ENCODE assay signal across 8 cellular contexts in genomic region chr19:10195199-10195519, GRCh38. TPM values are rescaled to one million over a fixed set of nuclear protein-coding genes. Genes with fewer than 3 reads are reported as not detected.
DNase-seq lines count a peak whose midpoint lies in the region; ATAC-seq and TF ChIP-seq lines count a peak whose summit lies in the region.

No MANE protein-coding gene starts in this region.

- TF ChIP-seq CTCF in Calu3 (IDR thresholded peaks at IDR 0.05; ENCODE audit: unreplicated experiment) (no peak), chondrocyte (IDR thresholded peaks at IDR 0.05) (no peak), neural crest cell (conservative IDR thresholded peaks at IDR 0.05) (no peak)

- H3K9me3 Mint-ChIP-seq in Calu3 (ENCODE audit: low read depth, unreplicated experiment) (no peaks in the 10 kb centered on the region), chondrocyte (ENCODE audit: low read depth) (no peaks in the 10 kb centered on the region), neural crest cell (no peaks in the 10 kb centered on the region)

- intact Hi-C loops in Calu3 (cut with micrococcal nuclease; ENCODE audit: unreplicated experiment): no loop called here

- ATAC-seq in HG03571 (IDR thresholded peaks at IDR 0.05; ENCODE audit: unreplicated experiment) (peak; percentile 9), HG03025 (IDR thresholded peaks at IDR 0.05; ENCODE audit: low FRiP score, unreplicated experiment) (no peak)

- H3K4me1 Mint-ChIP-seq in Calu3 (ENCODE audit: low read depth, unreplicated experiment): no peaks in the 10 kb centered on the region
- H3K4me1 Mint-ChIP-seq in chondrocyte (ENCODE audit: low read depth): peaks cover 19% of the 10 kb centered on the region
- peaks cover 14% of the 10 kb centered on the region for H3K4me1 Mint-ChIP-seq in neural crest cell

- CTCF ChIA-PET in Calu3 (lab: Charles Lee): interaction anchor here (0.6 to 1.2 kb wide), 3 partner anchors 11 to 249 kb away, joined by 3 to 6 read pairs (median 5); no protein-coding TSS in a partner anchor

- H3K36me3 Mint-ChIP-seq in Calu3 (ENCODE audit: insufficient read depth, unreplicated experiment): peaks cover 21% of the 10 kb centered on the region
- H3K36me3 Mint-ChIP-seq in chondrocyte (ENCODE audit: low read depth): no peaks in the 10 kb centered on the region
- H3K36me3 Mint-ChIP-seq in neural crest cell (ENCODE audit: low read depth): no peaks in the 10 kb centered on the region

- no peak overlapping the region for H3K27ac Mint-ChIP-seq in Calu3 (ENCODE audit: unreplicated experiment)
- H3K27ac Mint-ChIP-seq in chondrocyte (ENCODE audit: unreplicated experiment): peak overlapping the region; percentile 66
- peak overlapping the region; percentile 94 for H3K27ac Mint-ChIP-seq in neural crest cell (ENCODE audit: unreplicated experiment)

- BruUV-seq in Calu3 (replicated peaks; lab: Mats Ljungman, UMichigan): no TSS peak

- H3K27me3 Mint-ChIP-seq in Calu3 (ENCODE audit: unreplicated experiment): no peaks in the 10 kb centered on the region
- no peaks in the 10 kb centered on the region for H3K27me3 Mint-ChIP-seq in chondrocyte (ENCODE audit: low read depth)
- no peaks in the 10 kb centered on the region for H3K27me3 Mint-ChIP-seq in neural crest cell (ENCODE audit: low read depth)

- H3K4me3 Mint-ChIP-seq in Calu3 (ENCODE audit: low read depth, unreplicated experiment) (peak overlapping the region; percentile 86), chondrocyte (ENCODE audit: unreplicated experiment) (peak overlapping the region; percentile 83), neural crest cell (peak overlapping the region; percentile 94)

- DNase-seq in Calu3 (no peak), chondrocyte (ENCODE audit: low spot score) (no peak), neural crest cell (ENCODE audit: low read depth, low spot score) (no peak), foreskin melanocyte (no peak), activated gamma-delta T cell (lab: John Stamatoyannopoulos, UW) (no peak), D341Med (ENCODE audit: low spot score) (no peak)

RNA-seq across cellular contexts. Expression of gene DNMT1, which starts 0.4 kb away (rescaled TPM):
- total RNA-seq in Calu3 (2022) (133 and 139 TPM in 2 replicates), chondrocyte (46.1 to 90.2 TPM (median 47.8 TPM) in 3 replicates), neural crest cell (288 and 333 TPM in 2 replicates)

RNA-seq across cellular contexts. Expression of gene S1PR2, which starts 36.0 kb away (rescaled TPM):
- 4.8 and 5.3 TPM in 2 replicates for total RNA-seq in Calu3 (2022)
- 4.7 to 13.4 TPM (median 12.0 TPM) in 3 replicates for total RNA-seq in chondrocyte
- total RNA-seq in neural crest cell: 24.8 and 26.3 TPM in 2 replicates

RNA-seq across cellular contexts. Expression of gene MRPL4, which starts 56.9 kb away (rescaled TPM):
- total RNA-seq in Calu3 (2022) (59.2 and 60.4 TPM in 2 replicates), chondrocyte (39.4 to 46.1 TPM (median 39.6 TPM) in 3 replicates), neural crest cell (75.4 and 75.6 TPM in 2 replicates)
